ENCODE assay signal across 9 cellular contexts in genomic region chr1:52601519-52601918, GRCh38. TPM values are rescaled to one million over a fixed set of nuclear protein-coding genes. Genes with fewer than 3 reads are reported as not detected.
DNase-seq lines count a peak whose midpoint lies in the region; ATAC-seq and TF ChIP-seq lines count a peak whose summit lies in the region.
"Had no signal": no experiment of that assay in that cellular context is flagged by ENCODE, and none has a peak within 500 bp of the region (broad histone marks: within the 10 kb centered on the region; RNA-seq: fewer than 3 reads in every experiment).

No MANE protein-coding gene starts in this region.

- no peak for TF ChIP-seq POLR2A in testis (IDR thresholded peaks at IDR 0.05)

- no peaks in the 10 kb centered on the region for H3K27me3 Mint-ChIP-seq in activated naive CD4-positive, alpha-beta T cell treated with anti-CD3 and anti-CD28 coated beads for 36 hours (ENCODE audit: low read depth)
- peaks cover 5% of the 10 kb centered on the region for H3K27me3 Mint-ChIP-seq in activated T-helper 2 cell treated with anti-CD3 and anti-CD28 coated beads, Interferon-gamma antibody, Interleukin-2, Interleukin-4, amounts not matched to agents 10 μg/mL and 5 μg/mL and 100 μg/mL, durations not matched to agents 14 hours and 24 hours and 36 hours (ENCODE audit: low read depth)
- H3K27me3 Mint-ChIP-seq in mesothelial cell of epicardium (ENCODE audit: low read depth) = no peaks in the 10 kb centered on the region

- WGBS in testis, 2 donors = 35 to 59% methylated on average over 3 of the region's 3 CpGs

- DNase-seq in activated naive CD4-positive, alpha-beta T cell treated with anti-CD3 and anti-CD28 coated beads for 36 hours = no peak
- DNase-seq in activated naive CD4-positive, alpha-beta T cell treated with Interleukin-2 at 50 U/mL for 16 hours = no peak
- DNase-seq in activated T-helper 2 cell treated with anti-CD3 and anti-CD28 coated beads, Interferon-gamma antibody, Interleukin-2, Interleukin-4, amounts not matched to agents 10 μg/mL and 5 μg/mL and 100 μg/mL, durations not matched to agents 14 hours and 24 hours and 36 hours (ENCODE audit: low spot score) = no peak
- DNase-seq in mesothelial cell of epicardium (ENCODE audit: low spot score in 2 of 2, unreplicated experiment in 2 of 2) (no peak), testis (no peak), islet precursor cell (no peak)

- H3K4me1 ChIP-seq in testis = peaks cover 17% of the 10 kb centered on the region

- H3K9me3 Mint-ChIP-seq in activated naive CD4-positive, alpha-beta T cell treated with anti-CD3 and anti-CD28 coated beads for 36 hours = no peaks in the 10 kb centered on the region
- no peaks in the 10 kb centered on the region for H3K9me3 Mint-ChIP-seq in activated T-helper 2 cell treated with anti-CD3 and anti-CD28 coated beads, Interferon-gamma antibody, Interleukin-2, Interleukin-4, amounts not matched to agents 10 μg/mL and 5 μg/mL and 100 μg/mL, durations not matched to agents 14 hours and 24 hours and 36 hours
- no peaks in the 10 kb centered on the region for H3K9me3 Mint-ChIP-seq in mesothelial cell of epicardium

- TF ChIP-seq CTCF in mesothelial cell of epicardium (IDR thresholded peaks at IDR 0.05; ENCODE audit: unreplicated experiment) (no peak), testis (IDR thresholded peaks at IDR 0.05) (no peak)

- H3K4me3 ChIP-seq in testis = peak overlapping the region in 1 of 2 donors; percentile 65

- ATAC-seq in HG03439 (IDR thresholded peaks at IDR 0.05; ENCODE audit: unreplicated experiment) (no peak), HG03175 (IDR thresholded peaks at IDR 0.05; ENCODE audit: unreplicated experiment) (no peak)

- CTCF ChIA-PET in activated naive CD4-positive, alpha-beta T cell treated with anti-CD3 and anti-CD28 coated beads for 36 hours (lab: Charles Lee) = interaction anchor here (0.6 to 1.3 kb wide), 2 partner anchors 85 to 705 kb away, joined by 3 to 4 read pairs; no protein-coding TSS in a partner anchor

- intact Hi-C loops in activated naive CD4-positive, alpha-beta T cell treated with anti-CD3 and anti-CD28 coated beads for 36 hours (cut with micrococcal nuclease) = no loop called here
- intact Hi-C loops in activated T-helper 2 cell treated with anti-CD3 and anti-CD28 coated beads, Interferon-gamma antibody, Interleukin-2, Interleukin-4, amounts not matched to agents 10 μg/mL and 5 μg/mL and 100 μg/mL, durations not matched to agents 14 hours and 24 hours and 36 hours (cut with micrococcal nuclease) = no loop called here
- intact Hi-C loops in testis (cut with DNase I; ENCODE audit: low total_unique reads) = no loop called here

- H3K27ac Mint-ChIP-seq in activated naive CD4-positive, alpha-beta T cell treated with anti-CD3 and anti-CD28 coated beads for 36 hours = peak overlapping the region; percentile 56
- peak overlapping the region; percentile 77 for H3K27ac Mint-ChIP-seq in activated T-helper 2 cell treated with anti-CD3 and anti-CD28 coated beads, Interferon-gamma antibody, Interleukin-2, Interleukin-4, amounts not matched to agents 10 μg/mL and 5 μg/mL and 100 μg/mL, durations not matched to agents 14 hours and 24 hours and 36 hours
- H3K27ac Mint-ChIP-seq in mesothelial cell of epicardium = peak overlapping the region; percentile 85

- H3K4me1 Mint-ChIP-seq in activated naive CD4-positive, alpha-beta T cell treated with anti-CD3 and anti-CD28 coated beads for 36 hours (ENCODE audit: low read depth) = peaks cover 38% of the 10 kb centered on the region
- H3K4me1 Mint-ChIP-seq in activated T-helper 2 cell treated with anti-CD3 and anti-CD28 coated beads, Interferon-gamma antibody, Interleukin-2, Interleukin-4, amounts not matched to agents 10 μg/mL and 5 μg/mL and 100 μg/mL, durations not matched to agents 14 hours and 24 hours and 36 hours (ENCODE audit: low read depth) = peaks cover 22% of the 10 kb centered on the region
- H3K4me1 Mint-ChIP-seq in mesothelial cell of epicardium = peaks cover 25% of the 10 kb centered on the region

- H3K27ac ChIP-seq in testis = peak overlapping the region; percentile 71 to 92
- H3K27ac ChIP-seq: C4-2B had no signal

- H3K27me3 ChIP-seq in testis = no peaks in the 10 kb centered on the region

- H3K36me3 Mint-ChIP-seq in activated naive CD4-positive, alpha-beta T cell treated with anti-CD3 and anti-CD28 coated beads for 36 hours (ENCODE audit: low read depth) = peaks cover 13% of the 10 kb centered on the region
- H3K36me3 Mint-ChIP-seq in activated T-helper 2 cell treated with anti-CD3 and anti-CD28 coated beads, Interferon-gamma antibody, Interleukin-2, Interleukin-4, amounts not matched to agents 10 μg/mL and 5 μg/mL and 100 μg/mL, durations not matched to agents 14 hours and 24 hours and 36 hours (ENCODE audit: low read depth) = peaks cover 25% of the 10 kb centered on the region
- peaks cover 4% of the 10 kb centered on the region for H3K36me3 Mint-ChIP-seq in mesothelial cell of epicardium

- no peaks in the 10 kb centered on the region for H3K9me3 ChIP-seq in testis

- peak overlapping the region; percentile 75 for H3K4me3 Mint-ChIP-seq in activated naive CD4-positive, alpha-beta T cell treated with anti-CD3 and anti-CD28 coated beads for 36 hours
- peak overlapping the region; percentile 70 for H3K4me3 Mint-ChIP-seq in activated T-helper 2 cell treated with anti-CD3 and anti-CD28 coated beads, Interferon-gamma antibody, Interleukin-2, Interleukin-4, amounts not matched to agents 10 μg/mL and 5 μg/mL and 100 μg/mL, durations not matched to agents 14 hours and 24 hours and 36 hours (ENCODE audit: low read depth)
- peak overlapping the region; percentile 74 for H3K4me3 Mint-ChIP-seq in mesothelial cell of epicardium

- H3K36me3 ChIP-seq in testis (ENCODE audit: low read depth, missing control alignments) = no peaks in the 10 kb centered on the region

RNA-seq across cellular contexts. Expression of gene GPX7, which starts 0.7 kb away (rescaled TPM):
- total RNA-seq in activated naive CD4-positive, alpha-beta T cell treated with anti-CD3 and anti-CD28 coated beads for 36 hours = 10 to 100 TPM; 20.4 to 20.6 TPM
- 29.9 and 31.1 TPM in 2 replicates for total RNA-seq in activated T-helper 2 cell treated with anti-CD3 and anti-CD28 coated beads, Interferon-gamma antibody, Interleukin-2, Interleukin-4, amounts not matched to agents 10 μg/mL and 5 μg/mL and 100 μg/mL, durations not matched to agents 14 hours and 24 hours and 36 hours
- total RNA-seq in mesothelial cell of epicardium = 57.7 to 62.6 TPM (median 61.8 TPM) in 3 replicates
- 10 to 100 TPM; 23.2 to 26.6 TPM for total RNA-seq in testis
- 14.5 TPM for polyA plus RNA-seq in testis (ENCODE audit: insufficient read depth, low read depth, low replicate concordance)

RNA-seq across cellular contexts. Expression of gene SHISAL2A, which starts 31.4 kb away (rescaled TPM):
- 10 to 100 TPM; 11.3 to 11.4 TPM for total RNA-seq in activated naive CD4-positive, alpha-beta T cell treated with anti-CD3 and anti-CD28 coated beads for 36 hours
- 1.9 and 2.5 TPM in 2 replicates for total RNA-seq in activated T-helper 2 cell treated with anti-CD3 and anti-CD28 coated beads, Interferon-gamma antibody, Interleukin-2, Interleukin-4, amounts not matched to agents 10 μg/mL and 5 μg/mL and 100 μg/mL, durations not matched to agents 14 hours and 24 hours and 36 hours
- total RNA-seq in mesothelial cell of epicardium (0.99 to 1.4 TPM (median 1.4 TPM) in 3 replicates), testis (1 to 10 TPM; 4.8 to 5.0 TPM)
- 2.2 TPM for polyA plus RNA-seq in testis (ENCODE audit: insufficient read depth, low read depth, low replicate concordance)

RNA-seq across cellular contexts. Expression of gene TUT4, which starts 48.6 kb away (rescaled TPM):
- 10 to 100 TPM; 48.1 to 51.2 TPM for total RNA-seq in activated naive CD4-positive, alpha-beta T cell treated with anti-CD3 and anti-CD28 coated beads for 36 hours
- 61.6 and 63.1 TPM in 2 replicates for total RNA-seq in activated T-helper 2 cell treated with anti-CD3 and anti-CD28 coated beads, Interferon-gamma antibody, Interleukin-2, Interleukin-4, amounts not matched to agents 10 μg/mL and 5 μg/mL and 100 μg/mL, durations not matched to agents 14 hours and 24 hours and 36 hours
- total RNA-seq in mesothelial cell of epicardium = 123 to 132 TPM (median 129 TPM) in 3 replicates
- 100 to 1,000 TPM; 136 to 146 TPM for total RNA-seq in testis
- 63.3 TPM for polyA plus RNA-seq in testis (ENCODE audit: insufficient read depth, low read depth, low replicate concordance)
